In genomic region chr2:219229375-219230200, GRCh38 we compare ENCODE assay signal across 1 cellular context.
TF ChIP-seq lines count a peak whose summit lies in the region.

ANKZF1 (plus strand) TSS chr2:219229806; CDS start chr2:219230258, 452 bp downstream.
ATG9A (minus strand) TSS chr2:219229636; CDS start chr2:219228024, 1,612 bp downstream.

TF ChIP-seq in HepG2, 621 proteins besides CTCF, POLR2A, EP300 and RAD21 (continued from another document and continues in another):
- TF ChIP-seq KDM5A (IDR thresholded peaks at IDR 0.05; ENCODE audit: borderline replicate concordance, low read length) (peak; percentile 96), PBX3 (CRISPR knock-in tag; IDR thresholded peaks at IDR 0.05; ENCODE audit: borderline replicate concordance) (peak; percentile 96; the same call in 1 of the 2 replicates), FOXP1 (IDR thresholded peaks at IDR 0.05) (peak; percentile 81; the same call in 1 of the 2 replicates), FOXP1 (CRISPR knock-in tag; IDR thresholded peaks at IDR 0.05) (peak; percentile 75), NR2F2 (IDR thresholded peaks at IDR 0.05; ENCODE audit: borderline replicate concordance, low read depth) (no peak; the same call in 1 of the 2 replicates), SMAD9 (CRISPR knock-in tag; IDR thresholded peaks at IDR 0.05) (peak; percentile 53; the same call in 1 of the 2 replicates), SRSF1 (optimal IDR thresholded peaks at IDR 0.05; ENCODE audit: low read depth, low read length) (peak; percentile 34), FOXP4 (CRISPR knock-in tag; IDR thresholded peaks at IDR 0.05) (peak; percentile 82; the same call in 1 of the 2 replicates), TAF1 (CRISPR knock-in tag; IDR thresholded peaks at IDR 0.05) (peak; percentile 91), ZNF234 (CRISPR knock-in tag; conservative IDR thresholded peaks at IDR 0.05) (no peak), ZNF652 (CRISPR knock-in tag; IDR thresholded peaks at IDR 0.05; ENCODE audit: borderline replicate concordance, low read depth) (no peak), YEATS4 (CRISPR knock-in tag; IDR thresholded peaks at IDR 0.05; ENCODE audit: borderline replicate concordance) (peak; percentile 92), DNMT3B (CRISPR knock-in tag; conservative IDR thresholded peaks at IDR 0.05) (no peak; the same call in 1 of the 2 replicates), HOXA3 (CRISPR knock-in tag; IDR thresholded peaks at IDR 0.05) (peak; percentile 80), ZNF329 (CRISPR knock-in tag; IDR thresholded peaks at IDR 0.05; ENCODE audit: low read depth) (no peak), ZNF770 (CRISPR knock-in tag; IDR thresholded peaks at IDR 0.05) (peak; percentile 21; the same call in 1 of the 2 replicates), ZNF446 (CRISPR knock-in tag; IDR thresholded peaks at IDR 0.05) (peak; percentile 72; the same call in 1 of the 2 replicates), ZNF598 (CRISPR knock-in tag; IDR thresholded peaks at IDR 0.05; ENCODE audit: borderline replicate concordance) (peak; percentile 93), ZNF737 (CRISPR knock-in tag; IDR thresholded peaks at IDR 0.05; ENCODE audit: borderline replicate concordance) (no peak), GMEB1 (CRISPR knock-in tag; IDR thresholded peaks at IDR 0.05; ENCODE audit: borderline replicate concordance) (peak; percentile 93), ZNF557 (CRISPR knock-in tag; IDR thresholded peaks at IDR 0.05) (peak; percentile 39; the same call in 1 of the 2 replicates), ZNF644 (CRISPR knock-in tag; IDR thresholded peaks at IDR 0.05; ENCODE audit: low read depth) (no peak), ZNF441 (CRISPR knock-in tag; IDR thresholded peaks at IDR 0.05; ENCODE audit: borderline replicate concordance) (peak; percentile 88), TIGD3 (CRISPR knock-in tag; IDR thresholded peaks at IDR 0.05; ENCODE audit: borderline replicate concordance) (0 out of 2 replicates have a peak, but pooled peaks have one; percentile 23), ZNF350 (CRISPR knock-in tag; IDR thresholded peaks at IDR 0.05; ENCODE audit: borderline replicate concordance, low read depth) (peak; percentile 82; the same call in 1 of the 2 replicates), ZSCAN12 (CRISPR knock-in tag; IDR thresholded peaks at IDR 0.05) (0 out of 2 replicates have a peak, but pooled peaks have one; percentile 48), CERS6 (CRISPR knock-in tag; IDR thresholded peaks at IDR 0.05) (no peak), CHD2 (IDR thresholded peaks at IDR 0.05; ENCODE audit: low read depth, low read length) (peak; percentile 64; the same call in 1 of the 2 replicates), ZNF274 (CRISPR knock-in tag; IDR thresholded peaks at IDR 0.05) (peak; percentile 67), TCF12 (IDR thresholded peaks at IDR 0.05) (no peak), TCF12 (CRISPR knock-in tag; IDR thresholded peaks at IDR 0.05) (0 out of 2 replicates have a peak, but pooled peaks have one; percentile 32), ZNF883 (CRISPR knock-in tag; IDR thresholded peaks at IDR 0.05; ENCODE audit: not compliant biosample characterization) (peak; percentile 88), ZNF792 (CRISPR knock-in tag; IDR thresholded peaks at IDR 0.05) (no peak), ZNF589 (CRISPR knock-in tag; conservative IDR thresholded peaks at IDR 0.05) (no peak)
- TF ChIP-seq, protein P1, sequence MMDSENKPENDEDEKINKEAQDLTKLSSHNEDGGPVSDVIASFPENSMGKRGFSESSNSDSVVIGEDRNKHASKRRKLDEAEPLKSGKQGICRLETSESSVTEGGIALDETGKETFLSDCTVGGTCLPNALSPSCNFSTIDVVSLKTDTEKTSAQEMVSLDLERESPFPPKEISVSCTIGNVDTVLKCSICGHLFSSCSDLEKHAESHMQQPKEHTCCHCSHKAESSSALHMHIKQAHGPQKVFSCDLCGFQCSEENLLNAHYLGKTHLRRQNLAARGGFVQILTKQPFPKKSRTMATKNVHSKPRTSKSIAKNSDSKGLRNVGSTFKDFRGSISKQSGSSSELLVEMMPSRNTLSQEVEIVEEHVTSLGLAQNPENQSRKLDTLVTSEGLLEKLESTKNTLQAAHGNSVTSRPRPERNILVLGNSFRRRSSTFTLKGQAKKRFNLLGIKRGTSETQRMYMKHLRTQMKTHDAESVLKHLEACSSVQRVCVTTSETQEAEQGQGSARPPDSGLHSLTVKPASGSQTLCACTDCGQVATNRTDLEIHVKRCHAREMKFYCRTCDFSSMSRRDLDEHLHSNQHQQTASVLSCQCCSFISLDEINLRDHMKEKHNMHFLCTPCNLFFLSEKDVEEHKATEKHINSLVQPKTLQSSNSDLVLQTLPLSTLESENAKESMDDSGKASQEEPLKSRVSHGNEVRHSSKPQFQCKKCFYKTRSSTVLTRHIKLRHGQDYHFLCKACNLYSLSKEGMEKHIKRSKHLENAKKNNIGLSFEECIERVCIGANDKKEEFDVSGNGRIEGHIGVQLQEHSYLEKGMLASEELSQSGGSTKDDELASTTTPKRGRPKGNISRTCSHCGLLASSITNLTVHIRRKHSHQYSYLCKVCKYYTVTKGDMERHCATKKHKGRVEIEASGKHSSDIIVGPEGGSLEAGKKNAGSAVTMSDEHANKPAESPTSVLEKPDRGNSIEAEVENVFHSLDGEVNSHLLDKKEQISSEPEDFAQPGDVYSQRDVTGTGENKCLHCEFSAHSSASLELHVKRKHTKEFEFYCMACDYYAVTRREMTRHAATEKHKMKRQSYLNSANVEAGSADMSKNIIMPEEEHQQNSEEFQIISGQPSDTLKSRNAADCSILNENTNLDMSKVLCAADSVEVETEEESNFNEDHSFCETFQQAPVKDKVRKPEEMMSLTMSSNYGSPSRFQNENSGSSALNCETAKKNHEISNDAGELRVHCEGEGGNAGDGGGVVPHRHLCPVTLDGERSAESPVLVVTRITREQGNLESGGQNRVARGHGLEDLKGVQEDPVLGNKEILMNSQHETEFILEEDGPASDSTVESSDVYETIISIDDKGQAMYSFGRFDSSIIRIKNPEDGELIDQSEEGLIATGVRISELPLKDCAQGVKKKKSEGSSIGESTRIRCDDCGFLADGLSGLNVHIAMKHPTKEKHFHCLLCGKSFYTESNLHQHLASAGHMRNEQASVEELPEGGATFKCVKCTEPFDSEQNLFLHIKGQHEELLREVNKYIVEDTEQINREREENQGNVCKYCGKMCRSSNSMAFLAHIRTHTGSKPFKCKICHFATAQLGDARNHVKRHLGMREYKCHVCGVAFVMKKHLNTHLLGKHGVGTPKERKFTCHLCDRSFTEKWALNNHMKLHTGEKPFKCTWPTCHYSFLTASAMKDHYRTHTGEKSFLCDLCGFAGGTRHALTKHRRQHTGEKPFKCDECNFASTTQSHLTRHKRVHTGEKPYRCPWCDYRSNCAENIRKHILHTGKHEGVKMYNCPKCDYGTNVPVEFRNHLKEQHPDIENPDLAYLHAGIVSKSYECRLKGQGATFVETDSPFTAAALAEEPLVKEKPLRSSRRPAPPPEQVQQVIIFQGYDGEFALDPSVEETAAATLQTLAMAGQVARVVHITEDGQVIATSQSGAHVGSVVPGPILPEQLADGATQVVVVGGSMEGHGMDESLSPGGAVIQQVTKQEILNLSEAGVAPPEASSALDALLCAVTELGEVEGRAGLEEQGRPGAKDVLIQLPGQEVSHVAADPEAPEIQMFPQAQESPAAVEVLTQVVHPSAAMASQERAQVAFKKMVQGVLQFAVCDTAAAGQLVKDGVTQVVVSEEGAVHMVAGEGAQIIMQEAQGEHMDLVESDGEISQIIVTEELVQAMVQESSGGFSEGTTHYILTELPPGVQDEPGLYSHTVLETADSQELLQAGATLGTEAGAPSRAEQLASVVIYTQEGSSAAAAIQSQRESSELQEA (CRISPR knock-in tag; IDR thresholded peaks at IDR 0.05; ENCODE audit: not compliant biosample characterization): peak; percentile 95
- TF ChIP-seq, protein P2, sequence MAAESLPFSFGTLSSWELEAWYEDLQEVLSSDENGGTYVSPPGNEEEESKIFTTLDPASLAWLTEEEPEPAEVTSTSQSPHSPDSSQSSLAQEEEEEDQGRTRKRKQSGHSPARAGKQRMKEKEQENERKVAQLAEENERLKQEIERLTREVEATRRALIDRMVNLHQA (CRISPR knock-in tag; IDR thresholded peaks at IDR 0.05): no peak
- TF ChIP-seq, protein P3, sequence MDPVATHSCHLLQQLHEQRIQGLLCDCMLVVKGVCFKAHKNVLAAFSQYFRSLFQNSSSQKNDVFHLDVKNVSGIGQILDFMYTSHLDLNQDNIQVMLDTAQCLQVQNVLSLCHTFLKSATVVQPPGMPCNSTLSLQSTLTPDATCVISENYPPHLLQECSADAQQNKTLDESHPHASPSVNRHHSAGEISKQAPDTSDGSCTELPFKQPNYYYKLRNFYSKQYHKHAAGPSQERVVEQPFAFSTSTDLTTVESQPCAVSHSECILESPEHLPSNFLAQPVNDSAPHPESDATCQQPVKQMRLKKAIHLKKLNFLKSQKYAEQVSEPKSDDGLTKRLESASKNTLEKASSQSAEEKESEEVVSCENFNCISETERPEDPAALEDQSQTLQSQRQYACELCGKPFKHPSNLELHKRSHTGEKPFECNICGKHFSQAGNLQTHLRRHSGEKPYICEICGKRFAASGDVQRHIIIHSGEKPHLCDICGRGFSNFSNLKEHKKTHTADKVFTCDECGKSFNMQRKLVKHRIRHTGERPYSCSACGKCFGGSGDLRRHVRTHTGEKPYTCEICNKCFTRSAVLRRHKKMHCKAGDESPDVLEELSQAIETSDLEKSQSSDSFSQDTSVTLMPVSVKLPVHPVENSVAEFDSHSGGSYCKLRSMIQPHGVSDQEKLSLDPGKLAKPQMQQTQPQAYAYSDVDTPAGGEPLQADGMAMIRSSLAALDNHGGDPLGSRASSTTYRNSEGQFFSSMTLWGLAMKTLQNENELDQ (CRISPR knock-in tag; IDR thresholded peaks at IDR 0.05; ENCODE audit: borderline replicate concordance): no peak
